ENCODE assay signal across 1 cellular context in the genomic region with DNA sequence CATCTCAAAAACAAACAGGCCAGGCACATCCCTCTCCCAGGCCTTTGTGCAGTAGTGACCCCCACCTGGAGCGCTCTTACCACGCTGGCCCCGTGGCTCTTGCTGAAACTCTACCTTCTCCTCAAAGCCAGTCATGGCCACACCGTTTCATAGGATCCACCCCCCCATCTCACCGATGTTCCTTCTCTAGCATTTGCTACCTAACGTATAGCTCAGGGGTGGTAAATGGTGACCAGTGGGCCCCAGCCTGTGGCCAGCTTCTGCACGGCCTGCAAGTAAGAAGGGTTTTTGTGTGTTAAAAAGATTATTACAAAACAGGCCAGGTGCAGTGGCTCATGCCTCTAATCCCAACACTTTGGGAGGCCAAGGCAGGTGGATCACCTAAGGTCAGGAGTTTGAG.
TF ChIP-seq lines count a peak whose summit lies in the region.

No MANE protein-coding gene starts in this region.

TF ChIP-seq in SK-N-SH, 30 proteins besides CTCF, POLR2A, EP300 and RAD21 (continued from another document):
- TF ChIP-seq, protein P1, sequence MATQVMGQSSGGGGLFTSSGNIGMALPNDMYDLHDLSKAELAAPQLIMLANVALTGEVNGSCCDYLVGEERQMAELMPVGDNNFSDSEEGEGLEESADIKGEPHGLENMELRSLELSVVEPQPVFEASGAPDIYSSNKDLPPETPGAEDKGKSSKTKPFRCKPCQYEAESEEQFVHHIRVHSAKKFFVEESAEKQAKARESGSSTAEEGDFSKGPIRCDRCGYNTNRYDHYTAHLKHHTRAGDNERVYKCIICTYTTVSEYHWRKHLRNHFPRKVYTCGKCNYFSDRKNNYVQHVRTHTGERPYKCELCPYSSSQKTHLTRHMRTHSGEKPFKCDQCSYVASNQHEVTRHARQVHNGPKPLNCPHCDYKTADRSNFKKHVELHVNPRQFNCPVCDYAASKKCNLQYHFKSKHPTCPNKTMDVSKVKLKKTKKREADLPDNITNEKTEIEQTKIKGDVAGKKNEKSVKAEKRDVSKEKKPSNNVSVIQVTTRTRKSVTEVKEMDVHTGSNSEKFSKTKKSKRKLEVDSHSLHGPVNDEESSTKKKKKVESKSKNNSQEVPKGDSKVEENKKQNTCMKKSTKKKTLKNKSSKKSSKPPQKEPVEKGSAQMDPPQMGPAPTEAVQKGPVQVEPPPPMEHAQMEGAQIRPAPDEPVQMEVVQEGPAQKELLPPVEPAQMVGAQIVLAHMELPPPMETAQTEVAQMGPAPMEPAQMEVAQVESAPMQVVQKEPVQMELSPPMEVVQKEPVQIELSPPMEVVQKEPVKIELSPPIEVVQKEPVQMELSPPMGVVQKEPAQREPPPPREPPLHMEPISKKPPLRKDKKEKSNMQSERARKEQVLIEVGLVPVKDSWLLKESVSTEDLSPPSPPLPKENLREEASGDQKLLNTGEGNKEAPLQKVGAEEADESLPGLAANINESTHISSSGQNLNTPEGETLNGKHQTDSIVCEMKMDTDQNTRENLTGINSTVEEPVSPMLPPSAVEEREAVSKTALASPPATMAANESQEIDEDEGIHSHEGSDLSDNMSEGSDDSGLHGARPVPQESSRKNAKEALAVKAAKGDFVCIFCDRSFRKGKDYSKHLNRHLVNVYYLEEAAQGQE (IDR thresholded peaks at IDR 0.05; ENCODE audit: low read depth, low read length) = no peak
- TF ChIP-seq RFX5 (IDR thresholded peaks at IDR 0.05; ENCODE audit: low read length) (no peak), POLR2AphosphoS5 (IDR thresholded peaks at IDR 0.05; ENCODE audit: low read depth, low read length) (no peak), ELF1 (IDR thresholded peaks at IDR 0.05) (no peak), RXRA (IDR thresholded peaks at IDR 0.05; ENCODE audit: borderline replicate concordance, low read depth) (no peak), EZH2phosphoT487 (IDR thresholded peaks at IDR 0.05; ENCODE audit: borderline replicate concordance, low read depth) (no peak), USF1 (IDR thresholded peaks at IDR 0.05; ENCODE audit: borderline replicate concordance, low read depth) (no peak), ZBTB33 (IDR thresholded peaks at IDR 0.05; ENCODE audit: borderline replicate concordance, low read depth) (no peak)
- TF ChIP-seq, protein P2, sequence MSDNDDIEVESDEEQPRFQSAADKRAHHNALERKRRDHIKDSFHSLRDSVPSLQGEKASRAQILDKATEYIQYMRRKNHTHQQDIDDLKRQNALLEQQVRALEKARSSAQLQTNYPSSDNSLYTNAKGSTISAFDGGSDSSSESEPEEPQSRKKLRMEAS (IDR thresholded peaks at IDR 0.05; ENCODE audit: low read depth) = no peak
TF ChIP-seq in SK-N-SH: peak in this region for 0.
